Comparison of ENCODE assay signal across 7 cellular contexts in the genomic region with DNA sequence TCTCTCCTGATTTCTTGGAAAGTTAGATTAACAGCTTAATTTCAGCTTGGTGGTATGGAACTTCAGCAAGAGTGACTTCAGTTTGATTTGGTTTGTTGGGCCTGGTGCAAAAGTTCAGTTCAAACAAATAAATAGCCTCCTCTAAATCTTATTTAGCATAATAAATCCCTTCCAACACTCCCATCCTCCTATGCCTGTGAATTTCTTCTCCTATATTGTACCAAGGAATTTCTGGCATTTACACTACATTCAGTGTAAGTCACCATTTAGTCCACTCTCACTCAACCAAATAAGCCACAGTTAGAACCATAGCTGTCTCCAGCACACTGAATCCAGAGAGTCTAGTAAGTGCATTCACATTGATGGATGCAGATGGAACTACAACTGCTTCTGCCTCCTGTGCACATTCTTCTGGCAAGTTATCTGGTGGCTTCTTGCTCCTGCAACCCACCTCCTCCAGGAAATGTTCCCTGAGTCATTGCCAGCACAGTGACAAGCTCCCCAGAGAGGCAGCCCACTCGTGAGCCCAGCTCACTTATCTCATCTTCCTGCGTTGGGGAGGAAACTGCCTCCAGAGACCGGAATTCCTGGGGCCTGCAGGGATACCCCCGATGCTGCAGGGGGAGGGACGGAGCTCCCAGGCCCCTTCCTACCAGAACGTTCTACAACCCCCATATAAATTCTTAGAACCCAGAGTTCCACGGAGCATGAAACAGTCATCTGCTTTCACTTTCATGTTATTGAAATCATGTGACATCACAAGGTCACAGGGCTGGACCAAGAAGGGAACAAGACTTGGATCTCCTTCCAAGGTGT.
DNase-seq lines count a peak whose midpoint lies in the region; ATAC-seq, FAIRE-seq and TF ChIP-seq lines count a peak whose summit lies in the region.

No MANE protein-coding gene starts in this region.

- 4% methylated on average over 7 of the region's 7 CpGs for WGBS in HepG2 (ENCODE audit: low lambda C conversion rate)
- 12 to 26% methylated on average over 3 to 7 of the region's 7 CpGs for WGBS in testis, 2 donors
- WGBS in hepatocyte (ENCODE audit: low lambda C conversion rate, missing lambda C conversion rate) = 68% methylated on average over 7 of the region's 7 CpGs

- peak overlapping the region; percentile 8 for H2AFZ ChIP-seq in HepG2 (ENCODE audit: low read length)
- H2AFZ ChIP-seq in hepatocyte = no peak overlapping the region

- no TSS peak for BruUV-seq in HepG2 (replicated peaks; lab: Mats Ljungman, UMichigan)

- no peak for TF ChIP-seq RAD21 in HepG2 (CRISPR knock-in tag; IDR thresholded peaks at IDR 0.05)

- peak overlapping the region; percentile 77 for H3K4me3 Mint-ChIP-seq in activated T-helper 17 cell treated with anti-CD3 and anti-CD28 coated beads, Interleukin-2, amount 50 U/mL, for 72 hours

- no peak overlapping the region for H3K9ac ChIP-seq in HepG2 (ENCODE audit: insufficient read depth, low read depth, low read length)

- POLR2A ChIA-PET in HepG2 (lab: Yijun Ruan, JAX) = no interaction called here

- peaks cover 10% of the 10 kb centered on the region for H3K4me1 Mint-ChIP-seq in activated T-helper 17 cell treated with anti-CD3 and anti-CD28 coated beads, Interleukin-2, amount 50 U/mL, for 72 hours

- H3K27me3 ChIP-seq in HepG2 (ENCODE audit: control insufficient read depth in 1 of 2, insufficient read depth in 2 of 2, low read length in 2 of 2) = peaks cover 0 to 10% of the 10 kb centered on the region in 2 experiments; a peak in 1 of 5 replicates
- no peaks in the 10 kb centered on the region for H3K27me3 ChIP-seq in testis
- no peaks in the 10 kb centered on the region for H3K27me3 ChIP-seq in hepatocyte

- H4K20me1 ChIP-seq in HepG2 (ENCODE audit: insufficient read depth, low read length) (no peaks in the 10 kb centered on the region), hepatocyte (ENCODE audit: insufficient read depth, poor library complexity, severe bottlenecking) (no peaks in the 10 kb centered on the region)

- H3K4me2 ChIP-seq in HepG2 (ENCODE audit: low read depth, low read length) = peak overlapping the region; percentile 63
- H3K4me2 ChIP-seq in hepatocyte = no peak overlapping the region

- DNase-seq in HepG2 (ENCODE audit: low spot score) = no peak
- peak; percentile 65 for DNase-seq in testis
- DNase-seq in hepatocyte (ENCODE audit: low spot score) = no peak
- DNase-seq in DMS153 (lab: John Stamatoyannopoulos, UW) = no peak

- H3K4me3 ChIP-seq in HepG2 (replicated peaks in 1 of 3; ENCODE audit: insufficient read depth in 1 of 3, low read depth in 2 of 3, low read length in 3 of 3) (peak overlapping the region; percentile 12 to 39 (median 34); a peak in 2 of 6 replicates), testis (no peak overlapping the region), hepatocyte (no peak overlapping the region)

- FAIRE-seq in HepG2 (lab: Jason Lieb, UNC) = no peak

- no peaks in the 10 kb centered on the region for H3K36me3 ChIP-seq in HepG2 (replicated peaks in 1 of 2; ENCODE audit: control insufficient read depth in 1 of 2, insufficient read depth in 2 of 2, low read length in 2 of 2)
- no peaks in the 10 kb centered on the region for H3K36me3 ChIP-seq in testis (ENCODE audit: low read depth, missing control alignments)
- no peaks in the 10 kb centered on the region for H3K36me3 ChIP-seq in hepatocyte (replicated peaks; ENCODE audit: insufficient read depth, low read depth)

- in situ Hi-C loops in HepG2 (cut with HindIII; ENCODE audit: extremely low pct_ligation_motif_present, low pct_unique_long_range_greater_than_20kb) = no loop called here

- no peaks in the 10 kb centered on the region for H3K9me3 ChIP-seq in HepG2 (ENCODE audit: low read length)
- no peaks in the 10 kb centered on the region for H3K9me3 ChIP-seq in testis
- H3K9me3 ChIP-seq in hepatocyte (ENCODE audit: low read depth) = no peaks in the 10 kb centered on the region

- no peaks in the 10 kb centered on the region for H3K36me3 Mint-ChIP-seq in activated T-helper 17 cell treated with anti-CD3 and anti-CD28 coated beads, Interleukin-2, amount 50 U/mL, for 72 hours (ENCODE audit: low read depth)

- TF ChIP-seq EP300 in HepG2 (IDR thresholded peaks at IDR 0.05; ENCODE audit: low read depth in 2 of 2, low read length in 2 of 2) (no peak), HepG2 (CRISPR knock-in tag; IDR thresholded peaks at IDR 0.05; ENCODE audit: borderline replicate concordance) (no peak)

- peak; percentile 19 for TF ChIP-seq POLR2A in GM18505 (IDR thresholded peaks at IDR 0.05; ENCODE audit: borderline replicate concordance, extremely low read depth, insufficient read depth, insufficient read length)
- no peak for TF ChIP-seq POLR2A in HepG2 (IDR thresholded peaks at IDR 0.05; ENCODE audit: insufficient read depth in 1 of 2, low read depth in 2 of 2, low read length in 2 of 2)
- no peak for TF ChIP-seq POLR2A in testis (IDR thresholded peaks at IDR 0.05)

- no peaks in the 10 kb centered on the region for H3K9me3 Mint-ChIP-seq in activated T-helper 17 cell treated with anti-CD3 and anti-CD28 coated beads, Interleukin-2, amount 50 U/mL, for 72 hours

- peak overlapping the region; percentile 63 for H3K27ac Mint-ChIP-seq in activated T-helper 17 cell treated with anti-CD3 and anti-CD28 coated beads, Interleukin-2, amount 50 U/mL, for 72 hours

- no peak for TF ChIP-seq CTCF in HepG2 (CRISPR knock-in tag; IDR thresholded peaks at IDR 0.05)
- TF ChIP-seq CTCF in testis (IDR thresholded peaks at IDR 0.05) = no peak
- TF ChIP-seq CTCF in hepatocyte (IDR thresholded peaks at IDR 0.05; ENCODE audit: poor library complexity) = no peak

- H3K9me2 ChIP-seq in hepatocyte (replicated peaks; ENCODE audit: insufficient read depth) = no peaks in the 10 kb centered on the region

- H3K4me1 ChIP-seq in HepG2 (ENCODE audit: insufficient read depth, low read length) (peaks cover 4% of the 10 kb centered on the region; the same call in 1 of the 2 replicates), testis (peaks cover 16% of the 10 kb centered on the region), hepatocyte (ENCODE audit: insufficient read depth) (no peaks in the 10 kb centered on the region)

- CTCF ChIA-PET in HepG2 (lab: Yijun Ruan, JAX; ENCODE audit: low intra/inter-chr PET ratio, low total read pairs) = no interaction called here

- peak; percentile 47 for ATAC-seq in GM18505 (IDR thresholded peaks at IDR 0.05; ENCODE audit: unreplicated experiment)
- ATAC-seq in HG03432 (IDR thresholded peaks at IDR 0.05; ENCODE audit: unreplicated experiment) = peak; percentile 70
- ATAC-seq in activated T-helper 17 cell treated with anti-CD3 and anti-CD28 coated beads, Interleukin-2, amount 50 U/mL, for 72 hours (replicated peaks) = peak; percentile 90
- peak; percentile 49; the same call in 2 of the 3 replicates for ATAC-seq in HepG2

- H3K79me2 ChIP-seq in HepG2 (ENCODE audit: insufficient read depth, low read length) (no peaks in the 10 kb centered on the region), hepatocyte (no peaks in the 10 kb centered on the region)

- H3K27ac ChIP-seq in HepG2 (ENCODE audit: extremely low read length, insufficient read depth, low read length) (no peak overlapping the region), testis (peak overlapping the region; percentile 39 to 41), hepatocyte (no peak overlapping the region)

- intact Hi-C loops in HepG2 (cut with micrococcal nuclease; ENCODE audit: unreplicated experiment) (no loop called here), testis (cut with DNase I; ENCODE audit: low total_unique reads) (no loop called here)

- H3K27me3 Mint-ChIP-seq in activated T-helper 17 cell treated with anti-CD3 and anti-CD28 coated beads, Interleukin-2, amount 50 U/mL, for 72 hours = no peaks in the 10 kb centered on the region

TF ChIP-seq in HepG2, 621 proteins besides CTCF, POLR2A, EP300 and RAD21 (continues in another document):
- no peak for TF ChIP-seq RCOR2 (CRISPR knock-in tag; IDR thresholded peaks at IDR 0.05)
- TF ChIP-seq MYC (CRISPR knock-in tag; IDR thresholded peaks at IDR 0.05; ENCODE audit: borderline replicate concordance) = no peak
- TF ChIP-seq ZNF614 (CRISPR knock-in tag; IDR thresholded peaks at IDR 0.05; ENCODE audit: borderline replicate concordance) = no peak
- no peak for TF ChIP-seq PHB2 (IDR thresholded peaks at IDR 0.05; ENCODE audit: partially characterized antibody)
- TF ChIP-seq ZNF382 (CRISPR knock-in tag; IDR thresholded peaks at IDR 0.05; ENCODE audit: borderline replicate concordance) = no peak
- TF ChIP-seq, protein P1, sequence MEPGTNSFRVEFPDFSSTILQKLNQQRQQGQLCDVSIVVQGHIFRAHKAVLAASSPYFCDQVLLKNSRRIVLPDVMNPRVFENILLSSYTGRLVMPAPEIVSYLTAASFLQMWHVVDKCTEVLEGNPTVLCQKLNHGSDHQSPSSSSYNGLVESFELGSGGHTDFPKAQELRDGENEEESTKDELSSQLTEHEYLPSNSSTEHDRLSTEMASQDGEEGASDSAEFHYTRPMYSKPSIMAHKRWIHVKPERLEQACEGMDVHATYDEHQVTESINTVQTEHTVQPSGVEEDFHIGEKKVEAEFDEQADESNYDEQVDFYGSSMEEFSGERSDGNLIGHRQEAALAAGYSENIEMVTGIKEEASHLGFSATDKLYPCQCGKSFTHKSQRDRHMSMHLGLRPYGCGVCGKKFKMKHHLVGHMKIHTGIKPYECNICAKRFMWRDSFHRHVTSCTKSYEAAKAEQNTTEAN (CRISPR knock-in tag; conservative IDR thresholded peaks at IDR 0.05) = no peak
- no peak for TF ChIP-seq RXRB (CRISPR knock-in tag; IDR thresholded peaks at IDR 0.05; ENCODE audit: borderline replicate concordance)

Comparison
In these comparisons a context has a peak if more than half of its experiments do, and no peak if none do; other contexts are left out.
1. H3K27ac ChIP-seq: peak in testis (2 of 2); none in HepG2 (single experiment) and hepatocyte (single experiment).
2. H3K4me3 ChIP-seq: peak in HepG2 (3 of 3); none in testis (0 of 2) and hepatocyte (single experiment).
3. Peak in every context shown above with its lines, with median percentiles within 50 percentile points of each other: ATAC-seq.